ENCODE assay signal across 18 cellular contexts in genomic region chr14:90518075-90518940, GRCh38.
DNase-seq lines count a peak whose midpoint lies in the region; ATAC-seq, FAIRE-seq and TF ChIP-seq lines count a peak whose summit lies in the region.
"Had no signal": no experiment of that assay in that cellular context is flagged by ENCODE, and none has a peak within 500 bp of the region (broad histone marks: within the 10 kb centered on the region; RNA-seq: fewer than 3 reads in every experiment).

No MANE protein-coding gene starts in this region.

- H3K4me3 Mint-ChIP-seq in neural progenitor cell = no peak overlapping the region
- H3K4me3 Mint-ChIP-seq in naive thymus-derived CD4-positive, alpha-beta T cell = no peak overlapping the region
- no peak overlapping the region for H3K4me3 Mint-ChIP-seq in T-helper 2 cell treated with Interferon-gamma antibody and Interleukin-4, amounts not matched to agents 5 μg/mL and 100 μg/mL, for 36 hours
- H3K4me3 Mint-ChIP-seq: activated CD4-positive, alpha-beta T cell treated with anti-CD3 and anti-CD28 coated beads, Interleukin-2, amount 10 ng/mL, durations not matched to agents 7 days and 5 days; activated naive CD8-positive, alpha-beta T cell treated with anti-CD3 and anti-CD28 coated beads for 36 hours; CD8-positive, alpha-beta memory T cell; endodermal cell had no signal

- H3K27me3 Mint-ChIP-seq in neural progenitor cell (ENCODE audit: insufficient read depth, low read depth) = peaks cover 11% of the 10 kb centered on the region
- H3K27me3 Mint-ChIP-seq in naive thymus-derived CD4-positive, alpha-beta T cell = peaks cover 0 to 7% (median 0%) of the 10 kb centered on the region in 5 donors
- H3K27me3 Mint-ChIP-seq in T-helper 2 cell treated with Interferon-gamma antibody and Interleukin-4, amounts not matched to agents 5 μg/mL and 100 μg/mL, for 36 hours (ENCODE audit: low read depth) = no peaks in the 10 kb centered on the region
- H3K27me3 Mint-ChIP-seq: activated CD4-positive, alpha-beta T cell treated with anti-CD3 and anti-CD28 coated beads, Interleukin-2, amount 10 ng/mL, durations not matched to agents 7 days and 5 days; activated naive CD8-positive, alpha-beta T cell treated with anti-CD3 and anti-CD28 coated beads for 36 hours had no signal

- H2BK20ac ChIP-seq in H1 (ENCODE audit: low read length) = peak overlapping the region; percentile 83; the same call in 1 of the 2 replicates

- H3K4ac ChIP-seq in H1 (replicated peaks; ENCODE audit: insufficient read length, low read depth, low read length) = no peak overlapping the region

- H3K9me3 Mint-ChIP-seq in neural progenitor cell = no peaks in the 10 kb centered on the region
- no peaks in the 10 kb centered on the region for H3K9me3 Mint-ChIP-seq in naive thymus-derived CD4-positive, alpha-beta T cell
- no peaks in the 10 kb centered on the region for H3K9me3 Mint-ChIP-seq in T-helper 2 cell treated with Interferon-gamma antibody and Interleukin-4, amounts not matched to agents 5 μg/mL and 100 μg/mL, for 36 hours
- H3K9me3 Mint-ChIP-seq: activated CD4-positive, alpha-beta T cell treated with anti-CD3 and anti-CD28 coated beads, Interleukin-2, amount 10 ng/mL, durations not matched to agents 7 days and 5 days; activated naive CD8-positive, alpha-beta T cell treated with anti-CD3 and anti-CD28 coated beads for 36 hours; CD8-positive, alpha-beta memory T cell had no signal

- H2AFZ ChIP-seq in H1 (ENCODE audit: low read length) = no peak overlapping the region
- peak overlapping the region; percentile 63 for H2AFZ ChIP-seq in neural progenitor cell (replicated peaks)

- TF ChIP-seq RAD21 in H1 (IDR thresholded peaks at IDR 0.05 in 1 of 2, conservative IDR thresholded peaks at IDR 0.05 in 1 of 2; ENCODE audit: low read depth in 2 of 2, low read length in 2 of 2) = no peak

- TF ChIP-seq EP300 in H1 (IDR thresholded peaks at IDR 0.05; ENCODE audit: borderline replicate concordance in 1 of 2, low read depth in 2 of 2, low read length in 2 of 2) = no peak

- H3K79me2 ChIP-seq in H1 (ENCODE audit: control insufficient read depth in 1 of 2, insufficient read depth in 2 of 2, low read length in 2 of 2) = no peaks in the 10 kb centered on the region
- no peaks in the 10 kb centered on the region for H3K79me2 ChIP-seq in neural progenitor cell (ENCODE audit: low read depth)

- peaks cover 12% of the 10 kb centered on the region for H3F3A ChIP-seq in neural progenitor cell (ENCODE audit: low read depth)

- H3K9me3 ChIP-seq in right cardiac atrium (ENCODE audit: control insufficient read depth, low read length) (no peaks in the 10 kb centered on the region), heart right ventricle (peaks cover 0 to 6% (median 0%) of the 10 kb centered on the region in 11 donors), H1 (ENCODE audit: insufficient read depth in 2 of 2, low read depth in 1 of 2, low read length in 1 of 2) (no peaks in the 10 kb centered on the region), neural progenitor cell (ENCODE audit: low read depth) (no peaks in the 10 kb centered on the region)
- H3K9me3 ChIP-seq in naive thymus-derived CD4-positive, alpha-beta T cell (ENCODE audit: control insufficient read depth in 2 of 3, low read length in 3 of 3) = no peaks in the 10 kb centered on the region
- H3K9me3 ChIP-seq: breast epithelium, psoas muscle, vagina had no signal

- H3K9ac ChIP-seq in H1 (replicated peaks in 1 of 4; ENCODE audit: extremely low read depth in 1 of 4, low read depth in 3 of 4, low read length in 3 of 4) = no peak overlapping the region
- H3K9ac ChIP-seq in neural progenitor cell = no peak overlapping the region

- peaks cover 24% of the 10 kb centered on the region for H3K4me1 ChIP-seq in right cardiac atrium (ENCODE audit: control insufficient read depth, insufficient read depth, low read length)
- peaks cover 25 to 67% (median 63%) of the 10 kb centered on the region in 9 donors for H3K4me1 ChIP-seq in heart right ventricle
- H3K4me1 ChIP-seq in H1 (replicated peaks in 1 of 4; ENCODE audit: control insufficient read depth in 3 of 4, insufficient read depth in 4 of 4, low read length in 3 of 4) = peaks cover 0 to 13% (median 10%) of the 10 kb centered on the region in 4 experiments; a peak in 6 of 7 replicates
- peaks cover 30% of the 10 kb centered on the region for H3K4me1 ChIP-seq in neural progenitor cell
- no peaks in the 10 kb centered on the region for H3K4me1 ChIP-seq in naive thymus-derived CD4-positive, alpha-beta T cell (ENCODE audit: control insufficient read depth in 2 of 2, insufficient read depth in 2 of 2, low read length in 2 of 2)

- CTCF ChIA-PET in H1 (lab: Charles Lee; ENCODE audit: partially characterized antibody) = interaction anchor here (0.5 to 2.6 kb wide), 50 partner anchors 8 to 242 kb away, joined by 3 to 14 read pairs (median 3); no protein-coding TSS in a partner anchor
- CTCF ChIA-PET in naive thymus-derived CD4-positive, alpha-beta T cell (lab: Charles Lee) = no interaction called here

- no peak overlapping the region for H3K14ac ChIP-seq in H1 (ENCODE audit: insufficient read length)

- H3K79me1 ChIP-seq in H1 (ENCODE audit: low read depth, low read length) = no peaks in the 10 kb centered on the region; the same call in 1 of the 2 replicates

- intact Hi-C loops in right cardiac atrium (cut with DNase I) (loop anchor here in 2 of 4 donors (5.0 to 10.0 kb wide), 2 partner anchors 111 to 114 kb away; no protein-coding TSS in a partner anchor), heart right ventricle (cut with DNase I) (loop anchor here in 4 of 10 donors (2.0 to 10.0 kb wide), 4 partner anchors 111 to 176 kb away; no protein-coding TSS in a partner anchor)
- intact Hi-C loops in naive thymus-derived CD4-positive, alpha-beta T cell (cut with micrococcal nuclease) = loop anchor here (2.0 to 5.0 kb wide), 3 partner anchors 120 to 218 kb away; no protein-coding TSS in a partner anchor

- no peaks in the 10 kb centered on the region for H4K20me1 ChIP-seq in H1 (replicated peaks in 1 of 2; ENCODE audit: control insufficient read depth in 1 of 2, insufficient read depth in 2 of 2, low read length in 2 of 2)
- H4K20me1 ChIP-seq in neural progenitor cell (ENCODE audit: low read depth) = no peaks in the 10 kb centered on the region

- H3K56ac ChIP-seq in H1 (replicated peaks; ENCODE audit: insufficient read length, low read depth, low read length) = no peak overlapping the region

- H3K27me3 ChIP-seq in right cardiac atrium (ENCODE audit: control insufficient read depth, insufficient read depth) (no peaks in the 10 kb centered on the region), heart right ventricle (no peaks in the 10 kb centered on the region), H1 (replicated peaks in 1 of 4; ENCODE audit: control insufficient read depth in 3 of 4, extremely low read depth in 1 of 4, insufficient read depth in 3 of 4, low read length in 3 of 4) (no peaks in the 10 kb centered on the region), neural progenitor cell (no peaks in the 10 kb centered on the region)
- H3K27me3 ChIP-seq in naive thymus-derived CD4-positive, alpha-beta T cell (ENCODE audit: control insufficient read depth in 2 of 2, insufficient read depth in 2 of 2, low read length in 2 of 2) = no peaks in the 10 kb centered on the region
- H3K27me3 ChIP-seq: breast epithelium, vagina had no signal

- 0 out of 2 replicates have a peak overlapping the region, but pooled peaks have one; percentile 4 for H2AK5ac ChIP-seq in H1 (ENCODE audit: low read depth, low read length)

- H3K4me2 ChIP-seq in H1 (ENCODE audit: insufficient read depth in 1 of 2, low read depth in 2 of 2, low read length in 2 of 2) = no peak overlapping the region
- H3K4me2 ChIP-seq in neural progenitor cell = peak overlapping the region; percentile 42

- WGBS in right cardiac atrium = 47% methylated on average over 25 of the region's 25 CpGs
- WGBS in heart right ventricle, 2 donors = 53 to 58% methylated on average over 25 of the region's 25 CpGs
- WGBS in H1 (ENCODE audit: extremely low coverage in 1 of 2, insufficient coverage in 1 of 2, insufficient read length in 1 of 2, insufficient replicate concordance in 2 of 2, low coverage in 1 of 2, low lambda C conversion rate in 2 of 2, missing lambda C conversion rate in 1 of 2), 2 experiments = 89% methylated on average over 25 of the region's 25 CpGs; no CpG with 5 or more reads in 1 of the 2 experiments

- H3K27ac ChIP-seq in right cardiac atrium (ENCODE audit: low read length) = no peak overlapping the region
- H3K27ac ChIP-seq in heart right ventricle = peak overlapping the region in 4 of 10 donors; percentile 1 to 42 (median 36)
- H3K27ac ChIP-seq in H1 (ENCODE audit: low read depth, low read length) = no peak overlapping the region
- H3K27ac ChIP-seq in neural progenitor cell = peak overlapping the region; percentile 29
- no peak overlapping the region for H3K27ac ChIP-seq in naive thymus-derived CD4-positive, alpha-beta T cell (ENCODE audit: low read depth, low read length)
- H3K27ac ChIP-seq: psoas muscle, vagina had no signal

- no peak overlapping the region for H3K27ac Mint-ChIP-seq in neural progenitor cell
- H3K27ac Mint-ChIP-seq in naive thymus-derived CD4-positive, alpha-beta T cell = no peak overlapping the region
- H3K27ac Mint-ChIP-seq in T-helper 2 cell treated with Interferon-gamma antibody and Interleukin-4, amounts not matched to agents 5 μg/mL and 100 μg/mL, for 36 hours = no peak overlapping the region
- H3K27ac Mint-ChIP-seq: activated CD4-positive, alpha-beta T cell treated with anti-CD3 and anti-CD28 coated beads, Interleukin-2, amount 10 ng/mL, durations not matched to agents 7 days and 5 days; activated naive CD8-positive, alpha-beta T cell treated with anti-CD3 and anti-CD28 coated beads for 36 hours; endodermal cell had no signal

- FAIRE-seq in H1 (lab: Jason Lieb, UNC) = no peak

- 0 out of 2 replicates have a peak overlapping the region, but pooled peaks have one; percentile 6 for H2BK5ac ChIP-seq in H1 (ENCODE audit: low read depth, low read length)

- H3K36me3 Mint-ChIP-seq in neural progenitor cell = no peaks in the 10 kb centered on the region
- no peaks in the 10 kb centered on the region for H3K36me3 Mint-ChIP-seq in naive thymus-derived CD4-positive, alpha-beta T cell
- H3K36me3 Mint-ChIP-seq in T-helper 2 cell treated with Interferon-gamma antibody and Interleukin-4, amounts not matched to agents 5 μg/mL and 100 μg/mL, for 36 hours (ENCODE audit: low read depth) = no peaks in the 10 kb centered on the region
- H3K36me3 Mint-ChIP-seq: activated naive CD8-positive, alpha-beta T cell treated with anti-CD3 and anti-CD28 coated beads for 36 hours; CD8-positive, alpha-beta memory T cell had no signal

- no peaks in the 10 kb centered on the region for H3K23me2 ChIP-seq in H1 (ENCODE audit: low read depth, low read length)

- H3K36me3 ChIP-seq in heart right ventricle = no peaks in the 10 kb centered on the region
- H3K36me3 ChIP-seq in H1 (ENCODE audit: control insufficient read depth in 2 of 4, insufficient read depth in 4 of 4, low read length in 3 of 4) = no peaks in the 10 kb centered on the region
- no peaks in the 10 kb centered on the region for H3K36me3 ChIP-seq in neural progenitor cell
- H3K36me3 ChIP-seq in naive thymus-derived CD4-positive, alpha-beta T cell (ENCODE audit: control insufficient read depth in 2 of 3, insufficient read depth in 3 of 3, low read length in 3 of 3) = no peaks in the 10 kb centered on the region
- H3K36me3 ChIP-seq: breast epithelium, vagina had no signal

- peak overlapping the region; percentile 76 for H4K91ac ChIP-seq in H1 (replicated peaks; ENCODE audit: insufficient read length, low read length)

- TF ChIP-seq POLR2A in H1 (IDR thresholded peaks at IDR 0.05; ENCODE audit: control extremely low read depth in 1 of 2, low read depth in 2 of 2, low read length in 2 of 2) = no peak

- 0 out of 2 replicates have a peak overlapping the region, but pooled peaks have one; percentile 77 for H2BK15ac ChIP-seq in H1 (ENCODE audit: low read length)

- H2BK120ac ChIP-seq in H1 (replicated peaks; ENCODE audit: low read depth, low read length) = no peak overlapping the region

- H4K8ac ChIP-seq in H1 (ENCODE audit: extremely low read depth, insufficient read depth, low read length) = peak overlapping the region; percentile 64; the same call in 1 of the 2 replicates

- H3K18ac ChIP-seq in H1 (ENCODE audit: extremely low read depth, low read length) = peak overlapping the region; percentile 91

- POLR2A ChIA-PET in H1 (lab: Charles Lee; ENCODE audit: partially characterized antibody) = interaction anchor here (0.6 to 2.1 kb wide), 3 partner anchors 70 to 123 kb away, joined by 3 to 7 read pairs (median 5); partner anchors contain the start of gene CALM1
- POLR2A ChIA-PET in naive thymus-derived CD4-positive, alpha-beta T cell (lab: Charles Lee) = no interaction called here

- no peak overlapping the region for H3K23ac ChIP-seq in H1 (ENCODE audit: insufficient read length)

- H3K4me3 ChIP-seq in right cardiac atrium (ENCODE audit: low read length) (no peak overlapping the region), heart right ventricle (no peak overlapping the region), H1 (ENCODE audit: extremely low read depth in 1 of 4, insufficient read depth in 2 of 4, low read depth in 3 of 4, low read length in 4 of 4) (no peak overlapping the region), neural progenitor cell (no peak overlapping the region)
- no peak overlapping the region for H3K4me3 ChIP-seq in naive thymus-derived CD4-positive, alpha-beta T cell (ENCODE audit: low read length)
- H3K4me3 ChIP-seq: breast epithelium, psoas muscle, vagina had no signal

- H4K5ac ChIP-seq in H1 (ENCODE audit: insufficient read length, low read depth, low read length) = no peak overlapping the region

- DNase-seq in right cardiac atrium (peak in 2 of 3 donors; percentile 72 to 80), heart right ventricle (no peak), H1 (ENCODE audit: low read depth in 1 of 2, low spot score in 2 of 2) (no peak), neural progenitor cell (ENCODE audit: low spot score) (no peak), HT-29 (ENCODE audit: low spot score) (no peak)
- DNase-seq in naive thymus-derived CD4-positive, alpha-beta T cell = no peak
- DNase-seq in T-helper 2 cell treated with Interferon-gamma antibody and Interleukin-4, amounts not matched to agents 5 μg/mL and 100 μg/mL, for 36 hours (ENCODE audit: low spot score) = no peak
- DNase-seq: KG1; NCI-H2227 treated with DMSO at 0.1 percent for 48 hours; psoas muscle; stimulated activated naive CD4-positive, alpha-beta T cell treated with Interleukin-2 at 50 U/mL for 16 hours had no signal

- peak overlapping the region; percentile 93 for H2BK12ac ChIP-seq in H1 (ENCODE audit: low read depth, low read length)

- H3K4me1 Mint-ChIP-seq in neural progenitor cell = peaks cover 36% of the 10 kb centered on the region
- no peaks in the 10 kb centered on the region for H3K4me1 Mint-ChIP-seq in naive thymus-derived CD4-positive, alpha-beta T cell
- no peaks in the 10 kb centered on the region for H3K4me1 Mint-ChIP-seq in T-helper 2 cell treated with Interferon-gamma antibody and Interleukin-4, amounts not matched to agents 5 μg/mL and 100 μg/mL, for 36 hours (ENCODE audit: low read depth)
- H3K4me1 Mint-ChIP-seq: activated CD4-positive, alpha-beta T cell treated with anti-CD3 and anti-CD28 coated beads, Interleukin-2, amount 10 ng/mL, durations not matched to agents 7 days and 5 days; activated naive CD8-positive, alpha-beta T cell treated with anti-CD3 and anti-CD28 coated beads for 36 hours; CD8-positive, alpha-beta memory T cell had no signal

- no peak for TF ChIP-seq CTCF in heart right ventricle (IDR thresholded peaks at IDR 0.05)
- no peak for TF ChIP-seq CTCF in H1 (IDR thresholded peaks at IDR 0.05; ENCODE audit: control extremely low read depth in 1 of 3, insufficient read depth in 1 of 3, low read depth in 1 of 3, low read length in 3 of 3)
- TF ChIP-seq CTCF in neural progenitor cell (IDR thresholded peaks at IDR 0.05) = no peak

- ATAC-seq in right cardiac atrium (no peak), heart right ventricle (no peak), HG02870 (IDR thresholded peaks at IDR 0.05; ENCODE audit: unreplicated experiment) (no peak)
- ATAC-seq in naive thymus-derived CD4-positive, alpha-beta T cell = no peak
- ATAC-seq: psoas muscle had no signal

Comparison
In these comparisons a context has a peak if more than half of its experiments do, and no peak if none do; other contexts are left out.
1. DNase-seq: peak in right cardiac atrium (2 of 3); none in heart right ventricle (0 of 2), H1 (0 of 2), neural progenitor cell (single experiment), HT-29 (single experiment), naive thymus-derived CD4-positive, alpha-beta T cell (0 of 9) and T-helper 2 cell treated with Interferon-gamma antibody and Interleukin-4, amounts not matched to agents 5 μg/mL and 100 μg/mL, for 36 hours (single experiment).